ENCODE assay signal across 19 cellular contexts in genomic region chr7:137080516-137081203, GRCh38.
DNase-seq lines count a peak whose midpoint lies in the region; ATAC-seq and TF ChIP-seq lines count a peak whose summit lies in the region.
"Had no signal": no experiment of that assay in that cellular context is flagged by ENCODE, and none has a peak within 500 bp of the region (broad histone marks: within the 10 kb centered on the region; RNA-seq: fewer than 3 reads in every experiment).

No MANE protein-coding gene starts in this region.

- no peaks in the 10 kb centered on the region for H3K27me3 Mint-ChIP-seq in stimulated activated naive B cell treated with anti-CD40 and anti-IgM and Interleukin-4, amounts not matched to agents 10 μg/mL and 1 μg/mL and 100 μg/mL, for 72 hours
- H3K27me3 Mint-ChIP-seq: activated naive CD8-positive, alpha-beta T cell treated with anti-CD3 and anti-CD28 coated beads for 36 hours had no signal

- no peak overlapping the region for H3K27ac ChIP-seq in WERI-Rb-1
- H3K27ac ChIP-seq: BLaER1, ovary, PC-9, tibial nerve had no signal

- H3K4me3 Mint-ChIP-seq in stimulated activated naive B cell treated with anti-CD40 and anti-IgM and Interleukin-4, amounts not matched to agents 10 μg/mL and 1 μg/mL and 100 μg/mL, for 72 hours = no peak overlapping the region
- H3K4me3 Mint-ChIP-seq: activated naive CD8-positive, alpha-beta T cell treated with anti-CD3 and anti-CD28 coated beads for 36 hours had no signal

- no peak for TF ChIP-seq CTCF in GM12865 (IDR thresholded peaks at IDR 0.05; ENCODE audit: insufficient read depth, low read depth, low read length, missing control alignments)
- TF ChIP-seq CTCF in WERI-Rb-1 (IDR thresholded peaks at IDR 0.05; ENCODE audit: low read depth, low read length) = no peak

- peak; percentile 71 for ATAC-seq in HG02798 (IDR thresholded peaks at IDR 0.05; ENCODE audit: poor library complexity, unreplicated experiment)
- no peak for ATAC-seq in stimulated activated naive B cell treated with anti-CD40 and anti-IgM and Interleukin-4, amounts not matched to agents 10 μg/mL and 1 μg/mL and 100 μg/mL, for 72 hours (replicated peaks)
- ATAC-seq in GM19324 (IDR thresholded peaks at IDR 0.05; ENCODE audit: low FRiP score, unreplicated experiment) = no peak
- ATAC-seq: esophagus mucosa had no signal

- no peaks in the 10 kb centered on the region for H3K4me1 Mint-ChIP-seq in stimulated activated naive B cell treated with anti-CD40 and anti-IgM and Interleukin-4, amounts not matched to agents 10 μg/mL and 1 μg/mL and 100 μg/mL, for 72 hours
- H3K4me1 Mint-ChIP-seq: activated naive CD8-positive, alpha-beta T cell treated with anti-CD3 and anti-CD28 coated beads for 36 hours had no signal

- H3K27ac Mint-ChIP-seq in stimulated activated naive B cell treated with anti-CD40 and anti-IgM and Interleukin-4, amounts not matched to agents 10 μg/mL and 1 μg/mL and 100 μg/mL, for 72 hours = no peak overlapping the region
- H3K27ac Mint-ChIP-seq: activated naive CD8-positive, alpha-beta T cell treated with anti-CD3 and anti-CD28 coated beads for 36 hours had no signal

- H3K4me3 ChIP-seq in GM12865 (ENCODE audit: low read depth, low read length) (no peak overlapping the region), WERI-Rb-1 (ENCODE audit: low read depth, low read length) (no peak overlapping the region)
- H3K4me3 ChIP-seq: BLaER1, GM23248, ovary, PC-9, tibial nerve had no signal

- H3K36me3 ChIP-seq in WERI-Rb-1 = no peaks in the 10 kb centered on the region
- H3K36me3 ChIP-seq: BLaER1, ovary, tibial nerve had no signal

- H3K27me3 ChIP-seq in WERI-Rb-1 (ENCODE audit: insufficient read depth, low read depth, severe bottlenecking) = peaks cover 2% of the 10 kb centered on the region
- H3K27me3 ChIP-seq: BLaER1, ovary, tibial nerve had no signal

- H3K9me3 Mint-ChIP-seq in stimulated activated naive B cell treated with anti-CD40 and anti-IgM and Interleukin-4, amounts not matched to agents 10 μg/mL and 1 μg/mL and 100 μg/mL, for 72 hours = peaks cover 6 to 11% of the 10 kb centered on the region in 2 donors

- H3K36me3 Mint-ChIP-seq in stimulated activated naive B cell treated with anti-CD40 and anti-IgM and Interleukin-4, amounts not matched to agents 10 μg/mL and 1 μg/mL and 100 μg/mL, for 72 hours = no peaks in the 10 kb centered on the region

- peak; percentile 46 for DNase-seq in GM12865 (ENCODE audit: low read depth)
- peak; percentile 29 for DNase-seq in WERI-Rb-1
- peak; percentile 26 for DNase-seq in myocyte (ENCODE audit: low read depth)
- DNase-seq in stimulated activated naive B cell treated with anti-CD40 and anti-IgM and Interleukin-4, amounts not matched to agents 10 μg/mL and 1 μg/mL and 100 μg/mL, for 72 hours = no peak
- DNase-seq in NCI-H146 (lab: John Stamatoyannopoulos, UW) = no peak
- DNase-seq: activated naive CD8-positive, alpha-beta T cell treated with anti-CD3 and anti-CD28 coated beads for 36 hours; activated T-cell treated with anti-CD3 and anti-CD28 coated beads, Interleukin-2, amount 50 U/mL, for 48 hours; NCI-H187 treated with DMSO at 0.1 percent for 48 hours; NCI-H526 treated with DMSO at 0.1 percent for 48 hours; ovary; PC-9; stimulated activated CD4-positive, alpha-beta T cell treated with anti-CD3 and anti-CD28 coated beads, Interleukin-4, amount 100 ng/mL, for 24 hours; stimulated activated CD8-positive, alpha-beta memory T cell treated with anti-CD3 and anti-CD28 coated beads, Interleukin-4, amount 100 ng/mL, for 48 hours had no signal

- no peaks in the 10 kb centered on the region for H3K9me3 ChIP-seq in WERI-Rb-1 (ENCODE audit: severe bottlenecking)
- H3K9me3 ChIP-seq: BLaER1, ovary, tibial nerve had no signal

Comparison
In these comparisons a context has a peak if more than half of its experiments do, and no peak if none do; other contexts are left out.
1. DNase-seq: peak in GM12865 (single experiment), WERI-Rb-1 (single experiment) and myocyte (single experiment); none in stimulated activated naive B cell treated with anti-CD40 and anti-IgM and Interleukin-4, amounts not matched to agents 10 μg/mL and 1 μg/mL and 100 μg/mL, for 72 hours (single experiment) and NCI-H146 (single experiment).